In the genomic region with DNA sequence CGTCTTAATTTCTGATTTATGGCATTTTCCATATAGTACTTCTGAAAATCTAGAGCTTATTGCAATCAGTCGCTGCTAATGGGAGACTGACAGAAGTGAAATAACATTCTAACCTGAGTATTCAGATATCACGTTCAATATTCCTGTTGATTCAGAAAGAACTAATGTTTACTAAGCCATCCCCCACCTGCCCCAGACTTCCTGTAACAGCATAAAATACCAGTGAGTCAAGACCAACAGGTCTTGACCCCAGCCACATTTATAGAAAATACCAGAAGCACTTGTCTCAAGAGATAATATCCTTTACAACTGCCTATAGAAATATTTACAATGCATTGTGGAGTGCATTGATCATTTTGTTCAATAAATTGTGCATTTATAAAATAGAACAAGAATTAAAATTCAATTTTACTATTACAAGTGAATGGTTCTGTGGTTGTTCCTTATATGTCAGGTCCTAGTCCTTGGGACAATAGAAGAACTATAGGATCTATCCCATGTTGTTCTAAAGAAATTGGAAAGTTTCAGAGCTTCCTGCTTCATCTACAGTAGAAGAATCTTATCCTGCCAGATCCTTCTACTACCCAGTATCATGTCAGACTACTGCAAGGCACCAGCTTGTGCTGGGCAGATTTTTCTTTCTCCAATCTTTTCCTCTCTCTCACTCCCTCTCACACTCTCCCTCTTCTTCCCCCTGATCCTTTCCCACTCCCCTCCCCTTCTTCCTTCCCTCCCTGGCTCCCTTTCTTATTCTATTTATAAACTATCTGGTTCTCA, we compare ENCODE assay signal across 15 cellular contexts.
DNase-seq lines count a peak whose midpoint lies in the region; ATAC-seq and TF ChIP-seq lines count a peak whose summit lies in the region.
"Had no signal": no experiment of that assay in that cellular context is flagged by ENCODE, and none has a peak within 500 bp of the region (broad histone marks: within the 10 kb centered on the region; RNA-seq: fewer than 3 reads in every experiment).

No MANE protein-coding gene starts in this region.

- ATAC-seq in SK-N-SH treated with all-trans-retinoic acid at 6 μM for 48 hours (peak; percentile 65), GM19395 (IDR thresholded peaks at IDR 0.05; ENCODE audit: unreplicated experiment) (no peak), GM21515 (IDR thresholded peaks at IDR 0.05; ENCODE audit: unreplicated experiment) (no peak)
- ATAC-seq: activated CD8-positive, alpha-beta memory T cell treated with anti-CD3 and anti-CD28 coated beads, Interleukin-2, amount 10 ng/mL, durations not matched to agents 7 days and 5 days had no signal

- H3K4me3 ChIP-seq in kidney epithelial cell (ENCODE audit: low read depth, low read length) = no peak overlapping the region
- H3K4me3 ChIP-seq: SJSA1, tibial nerve had no signal

- peak; percentile 53 for DNase-seq in A172 (ENCODE audit: low spot score)
- peak; percentile 54 for DNase-seq in HT-29 (ENCODE audit: low spot score)
- DNase-seq in kidney epithelial cell (ENCODE audit: low read depth) = peak; percentile 39
- no peak for DNase-seq in NOMO-1 treated with DMSO at 0.1 percent for 48 hours (lab: John Stamatoyannopoulos, UW; ENCODE audit: unreplicated experiment)
- no peak for DNase-seq in NCI-H2227 (lab: John Stamatoyannopoulos, UW; ENCODE audit: unreplicated experiment)
- DNase-seq: activated CD8-positive, alpha-beta memory T cell treated with anti-CD3 and anti-CD28 coated beads, Interleukin-2, amount 10 ng/mL, durations not matched to agents 7 days and 5 days; activated naive CD4-positive, alpha-beta T cell treated with anti-CD3 and anti-CD28 coated beads for 36 hours; NCI-H187 treated with DMSO at 0.1 percent for 48 hours; NCI-H82; stimulated activated CD8-positive, alpha-beta memory T cell treated with anti-CD3 and anti-CD28 coated beads, Interleukin-4, amount 100 ng/mL, for 48 hours had no signal

- TF ChIP-seq CTCF in kidney epithelial cell (IDR thresholded peaks at IDR 0.05; ENCODE audit: insufficient read depth, low read length, poor library complexity, severe bottlenecking) = no peak

- no peaks in the 10 kb centered on the region for H3K36me3 ChIP-seq in kidney epithelial cell (ENCODE audit: control insufficient read depth, insufficient read depth, low read length)
- H3K36me3 ChIP-seq: SJSA1, tibial nerve had no signal

- no peaks in the 10 kb centered on the region for H3K27me3 ChIP-seq in kidney epithelial cell (ENCODE audit: control insufficient read depth, insufficient read depth, low read length)
- H3K27me3 ChIP-seq: SJSA1, tibial nerve had no signal

TF ChIP-seq in SK-N-SH treated with all-trans-retinoic acid at 6 μM for 48 hours, 23 proteins besides CTCF, POLR2A, EP300 and RAD21:
- TF ChIP-seq TSHZ2 (CRISPR knock-in tag; IDR thresholded peaks at IDR 0.05) (no peak), ZFP3 (CRISPR knock-in tag; IDR thresholded peaks at IDR 0.05) (no peak), SNAI2 (CRISPR knock-in tag; IDR thresholded peaks at IDR 0.05) (no peak), TCF4 (CRISPR knock-in tag; IDR thresholded peaks at IDR 0.05; ENCODE audit: borderline replicate concordance) (no peak), ZNF70 (CRISPR knock-in tag; IDR thresholded peaks at IDR 0.05) (no peak), ZC3H10 (CRISPR knock-in tag; IDR thresholded peaks at IDR 0.05) (no peak), CREB5 (CRISPR knock-in tag; IDR thresholded peaks at IDR 0.05; ENCODE audit: low read depth) (no peak), ZNF8 (CRISPR knock-in tag; IDR thresholded peaks at IDR 0.05) (no peak), ZFP30 (CRISPR knock-in tag; IDR thresholded peaks at IDR 0.05) (no peak), PPARA (CRISPR knock-in tag; IDR thresholded peaks at IDR 0.05; ENCODE audit: borderline replicate concordance) (no peak), BACH2 (CRISPR knock-in tag; IDR thresholded peaks at IDR 0.05; ENCODE audit: borderline replicate concordance) (no peak), ARNTL (CRISPR knock-in tag; IDR thresholded peaks at IDR 0.05; ENCODE audit: borderline replicate concordance, low read depth) (no peak), RARB (CRISPR knock-in tag; IDR thresholded peaks at IDR 0.05) (no peak)
- TF ChIP-seq, protein P1, sequence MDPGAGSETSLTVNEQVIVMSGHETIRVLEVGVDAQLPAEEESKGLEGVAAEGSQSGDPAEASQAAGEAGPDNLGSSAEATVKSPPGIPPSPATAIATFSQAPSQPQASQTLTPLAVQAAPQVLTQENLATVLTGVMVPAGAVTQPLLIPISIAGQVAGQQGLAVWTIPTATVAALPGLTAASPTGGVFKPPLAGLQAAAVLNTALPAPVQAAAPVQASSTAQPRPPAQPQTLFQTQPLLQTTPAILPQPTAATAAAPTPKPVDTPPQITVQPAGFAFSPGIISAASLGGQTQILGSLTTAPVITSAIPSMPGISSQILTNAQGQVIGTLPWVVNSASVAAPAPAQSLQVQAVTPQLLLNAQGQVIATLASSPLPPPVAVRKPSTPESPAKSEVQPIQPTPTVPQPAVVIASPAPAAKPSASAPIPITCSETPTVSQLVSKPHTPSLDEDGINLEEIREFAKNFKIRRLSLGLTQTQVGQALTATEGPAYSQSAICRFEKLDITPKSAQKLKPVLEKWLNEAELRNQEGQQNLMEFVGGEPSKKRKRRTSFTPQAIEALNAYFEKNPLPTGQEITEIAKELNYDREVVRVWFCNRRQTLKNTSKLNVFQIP (CRISPR knock-in tag; IDR thresholded peaks at IDR 0.05; ENCODE audit: borderline replicate concordance, low read depth) = no peak
- TF ChIP-seq, protein P2, sequence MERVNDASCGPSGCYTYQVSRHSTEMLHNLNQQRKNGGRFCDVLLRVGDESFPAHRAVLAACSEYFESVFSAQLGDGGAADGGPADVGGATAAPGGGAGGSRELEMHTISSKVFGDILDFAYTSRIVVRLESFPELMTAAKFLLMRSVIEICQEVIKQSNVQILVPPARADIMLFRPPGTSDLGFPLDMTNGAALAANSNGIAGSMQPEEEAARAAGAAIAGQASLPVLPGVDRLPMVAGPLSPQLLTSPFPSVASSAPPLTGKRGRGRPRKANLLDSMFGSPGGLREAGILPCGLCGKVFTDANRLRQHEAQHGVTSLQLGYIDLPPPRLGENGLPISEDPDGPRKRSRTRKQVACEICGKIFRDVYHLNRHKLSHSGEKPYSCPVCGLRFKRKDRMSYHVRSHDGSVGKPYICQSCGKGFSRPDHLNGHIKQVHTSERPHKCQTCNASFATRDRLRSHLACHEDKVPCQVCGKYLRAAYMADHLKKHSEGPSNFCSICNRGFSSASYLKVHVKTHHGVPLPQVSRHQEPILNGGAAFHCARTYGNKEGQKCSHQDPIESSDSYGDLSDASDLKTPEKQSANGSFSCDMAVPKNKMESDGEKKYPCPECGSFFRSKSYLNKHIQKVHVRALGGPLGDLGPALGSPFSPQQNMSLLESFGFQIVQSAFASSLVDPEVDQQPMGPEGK (CRISPR knock-in tag; IDR thresholded peaks at IDR 0.05; ENCODE audit: borderline replicate concordance) = no peak

Comparison
In these comparisons a context has a peak if more than half of its experiments do, and no peak if none do; other contexts are left out.
1. DNase-seq: peak in A172 (single experiment), HT-29 (single experiment) and kidney epithelial cell (single experiment); none in NOMO-1 treated with DMSO at 0.1 percent for 48 hours (single experiment) and NCI-H2227 (single experiment).